1 cellular context compared by ENCODE assay signal in genomic region chr14:81385824-81386223, GRCh38.
TF ChIP-seq lines count a peak whose summit lies in the region.

No MANE protein-coding gene starts in this region.

TF ChIP-seq in WTC11, 78 proteins besides CTCF, POLR2A, EP300 and RAD21 (continued from another document):
- TF ChIP-seq CDX4 (CRISPR knock-in tag; IDR thresholded peaks at IDR 0.05; ENCODE audit: borderline replicate concordance): no peak
- no peak for TF ChIP-seq PRRX2 (CRISPR knock-in tag; IDR thresholded peaks at IDR 0.05)
- no peak for TF ChIP-seq ZNF423 (CRISPR knock-in tag; IDR thresholded peaks at IDR 0.05)
- TF ChIP-seq, protein P1, sequence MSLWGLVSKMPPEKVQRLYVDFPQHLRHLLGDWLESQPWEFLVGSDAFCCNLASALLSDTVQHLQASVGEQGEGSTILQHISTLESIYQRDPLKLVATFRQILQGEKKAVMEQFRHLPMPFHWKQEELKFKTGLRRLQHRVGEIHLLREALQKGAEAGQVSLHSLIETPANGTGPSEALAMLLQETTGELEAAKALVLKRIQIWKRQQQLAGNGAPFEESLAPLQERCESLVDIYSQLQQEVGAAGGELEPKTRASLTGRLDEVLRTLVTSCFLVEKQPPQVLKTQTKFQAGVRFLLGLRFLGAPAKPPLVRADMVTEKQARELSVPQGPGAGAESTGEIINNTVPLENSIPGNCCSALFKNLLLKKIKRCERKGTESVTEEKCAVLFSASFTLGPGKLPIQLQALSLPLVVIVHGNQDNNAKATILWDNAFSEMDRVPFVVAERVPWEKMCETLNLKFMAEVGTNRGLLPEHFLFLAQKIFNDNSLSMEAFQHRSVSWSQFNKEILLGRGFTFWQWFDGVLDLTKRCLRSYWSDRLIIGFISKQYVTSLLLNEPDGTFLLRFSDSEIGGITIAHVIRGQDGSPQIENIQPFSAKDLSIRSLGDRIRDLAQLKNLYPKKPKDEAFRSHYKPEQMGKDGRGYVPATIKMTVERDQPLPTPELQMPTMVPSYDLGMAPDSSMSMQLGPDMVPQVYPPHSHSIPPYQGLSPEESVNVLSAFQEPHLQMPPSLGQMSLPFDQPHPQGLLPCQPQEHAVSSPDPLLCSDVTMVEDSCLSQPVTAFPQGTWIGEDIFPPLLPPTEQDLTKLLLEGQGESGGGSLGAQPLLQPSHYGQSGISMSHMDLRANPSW (CRISPR knock-in tag; conservative IDR thresholded peaks at IDR 0.05; ENCODE audit: low read depth): no peak
- TF ChIP-seq TP53 (CRISPR knock-in tag; IDR thresholded peaks at IDR 0.05): no peak
- TF ChIP-seq PRDM15 (CRISPR knock-in tag; IDR thresholded peaks at IDR 0.05): no peak
- TF ChIP-seq, protein P2, sequence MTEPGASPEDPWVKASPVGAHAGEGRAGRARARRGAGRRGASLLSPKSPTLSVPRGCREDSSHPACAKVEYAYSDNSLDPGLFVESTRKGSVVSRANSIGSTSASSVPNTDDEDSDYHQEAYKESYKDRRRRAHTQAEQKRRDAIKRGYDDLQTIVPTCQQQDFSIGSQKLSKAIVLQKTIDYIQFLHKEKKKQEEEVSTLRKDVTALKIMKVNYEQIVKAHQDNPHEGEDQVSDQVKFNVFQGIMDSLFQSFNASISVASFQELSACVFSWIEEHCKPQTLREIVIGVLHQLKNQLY (CRISPR knock-in tag; IDR thresholded peaks at IDR 0.05): no peak
- TF ChIP-seq, protein P3, sequence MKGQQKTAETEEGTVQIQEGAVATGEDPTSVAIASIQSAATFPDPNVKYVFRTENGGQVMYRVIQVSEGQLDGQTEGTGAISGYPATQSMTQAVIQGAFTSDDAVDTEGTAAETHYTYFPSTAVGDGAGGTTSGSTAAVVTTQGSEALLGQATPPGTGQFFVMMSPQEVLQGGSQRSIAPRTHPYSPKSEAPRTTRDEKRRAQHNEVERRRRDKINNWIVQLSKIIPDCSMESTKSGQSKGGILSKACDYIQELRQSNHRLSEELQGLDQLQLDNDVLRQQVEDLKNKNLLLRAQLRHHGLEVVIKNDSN (CRISPR knock-in tag; IDR thresholded peaks at IDR 0.05): no peak
- TF ChIP-seq OVOL2 (CRISPR knock-in tag; IDR thresholded peaks at IDR 0.05; ENCODE audit: borderline replicate concordance): no peak
